8 cellular contexts compared by ENCODE assay signal in the genomic region with DNA sequence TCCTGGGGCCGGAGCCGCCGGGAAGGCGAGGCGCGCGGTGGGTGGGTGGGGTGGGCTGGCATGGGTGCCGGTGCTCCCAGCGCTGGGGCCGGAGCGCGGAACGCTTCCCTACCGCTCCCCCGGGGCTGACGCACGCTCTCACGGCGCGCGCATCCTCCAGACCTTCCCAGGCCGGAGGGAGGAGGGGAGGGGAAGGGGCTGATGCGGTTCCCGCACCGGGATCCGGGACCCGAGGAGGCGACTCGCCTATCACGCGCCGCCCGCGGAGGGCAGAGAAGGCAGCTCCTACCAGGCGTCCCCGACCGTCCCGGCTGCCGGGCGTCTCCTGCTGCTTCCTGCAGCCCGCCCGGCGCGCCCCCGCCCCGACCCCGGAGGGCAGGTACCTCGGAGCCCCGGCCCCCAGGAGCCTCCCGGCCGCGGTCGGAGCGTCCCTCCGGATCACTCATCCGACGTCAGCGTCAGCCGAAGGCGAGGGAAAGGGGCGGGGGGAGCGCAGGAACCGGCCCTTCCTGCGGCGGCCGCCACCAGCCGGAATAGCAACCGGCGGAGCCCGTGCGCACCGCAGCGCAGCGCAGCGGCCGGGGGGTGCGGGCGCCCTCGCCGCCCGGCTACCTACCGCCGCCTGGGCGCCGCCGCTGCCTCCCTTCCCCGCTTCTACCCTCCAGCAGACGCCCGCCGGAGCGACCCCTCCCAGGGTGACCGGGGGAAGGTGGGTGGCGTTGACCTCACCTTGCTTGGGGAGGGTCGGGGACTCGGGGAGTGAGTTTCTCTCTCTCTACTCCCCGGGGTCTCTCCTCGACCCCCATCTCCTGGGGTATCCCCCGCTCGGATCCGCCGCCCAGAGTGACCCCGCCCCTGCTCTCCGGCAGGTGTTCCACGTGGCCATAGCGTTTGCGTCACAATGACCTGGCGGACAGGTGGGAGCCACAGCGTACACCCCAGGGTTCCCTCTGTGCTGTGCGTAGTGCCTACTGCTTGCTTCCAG. TPM values are rescaled to one million over a fixed set of nuclear protein-coding genes. Genes with fewer than 3 reads are reported as not detected.
DNase-seq lines count a peak whose midpoint lies in the region; ATAC-seq and TF ChIP-seq lines count a peak whose summit lies in the region.

A gene (minus strand): TSS at position 457 of the 985 bp plus-strand sequence. CDS start 26,241 bp downstream, outside the sequence.

- peak; percentile 47 for DNase-seq in GM12865 (ENCODE audit: low read depth)
- DNase-seq in NCI-H345 treated with DMSO at 0.1 percent for 48 hours (lab: John Stamatoyannopoulos, UW; ENCODE audit: unreplicated experiment), result peak; percentile 87
- peak; percentile 81 for DNase-seq in nephron progenitor cell
- DNase-seq in vagina (ENCODE audit: extremely low spot score in 2 of 2), result no peak

- H3K27me3 Mint-ChIP-seq in activated T-helper 17 cell treated with anti-CD3 and anti-CD28 coated beads, Interleukin-2, amount 50 U/mL, for 72 hours, result peaks cover 57% of the 10 kb centered on the region
- H3K27me3 Mint-ChIP-seq in nephron progenitor cell (ENCODE audit: low read depth, poor library complexity), result peaks cover 68% of the 10 kb centered on the region

- 3% methylated on average over 10 of the region's 109 CpGs; no CpG with 5 or more reads in 1 of the 2 donors for WGBS in gastroesophageal sphincter (ENCODE audit: low coverage in 1 of 2), 2 donors

- no peak for TF ChIP-seq EP300 in gastroesophageal sphincter (IDR thresholded peaks at IDR 0.05)

- H3K36me3 Mint-ChIP-seq in activated T-helper 17 cell treated with anti-CD3 and anti-CD28 coated beads, Interleukin-2, amount 50 U/mL, for 72 hours (ENCODE audit: low read depth), result no peaks in the 10 kb centered on the region
- no peaks in the 10 kb centered on the region for H3K36me3 Mint-ChIP-seq in nephron progenitor cell (ENCODE audit: low read depth)

- H3K36me3 ChIP-seq in gastroesophageal sphincter (no peaks in the 10 kb centered on the region), vagina (no peaks in the 10 kb centered on the region)

- peak within 1 kb of the TSS; percentile 76 for H3K27ac ChIP-seq in 22Rv1
- peak within 1 kb of the TSS in 3 of 4 donors; percentile 70 to 80 (median 79) for H3K27ac ChIP-seq in gastroesophageal sphincter
- peak within 1 kb of the TSS; percentile 34 for H3K27ac ChIP-seq in vagina

- intact Hi-C loops in vagina (cut with DNase I), result no loop called here

- no peak within 1 kb of the TSS for H3K27ac Mint-ChIP-seq in activated T-helper 17 cell treated with anti-CD3 and anti-CD28 coated beads, Interleukin-2, amount 50 U/mL, for 72 hours
- H3K27ac Mint-ChIP-seq in nephron progenitor cell, result no peak within 1 kb of the TSS

- no peaks in the 10 kb centered on the region for H3K4me1 Mint-ChIP-seq in activated T-helper 17 cell treated with anti-CD3 and anti-CD28 coated beads, Interleukin-2, amount 50 U/mL, for 72 hours
- H3K4me1 Mint-ChIP-seq in nephron progenitor cell, result peaks cover 4% of the 10 kb centered on the region

- no peaks in the 10 kb centered on the region for H3K9me3 Mint-ChIP-seq in activated T-helper 17 cell treated with anti-CD3 and anti-CD28 coated beads, Interleukin-2, amount 50 U/mL, for 72 hours
- H3K9me3 Mint-ChIP-seq in nephron progenitor cell, result no peaks in the 10 kb centered on the region

- peaks cover 63% of the 10 kb centered on the region for H3K27me3 ChIP-seq in gastroesophageal sphincter
- no peaks in the 10 kb centered on the region for H3K27me3 ChIP-seq in vagina

- peaks cover 0 to 18% (median 0%) of the 10 kb centered on the region in 3 donors for H3K4me1 ChIP-seq in gastroesophageal sphincter
- H3K4me1 ChIP-seq in vagina, result peaks cover 18% of the 10 kb centered on the region

- peak within 1 kb of the TSS; percentile 78 for H3K4me3 ChIP-seq in GM12865 (ENCODE audit: low read depth, low read length)
- H3K4me3 ChIP-seq in gastroesophageal sphincter, result peak within 1 kb of the TSS; percentile 34 to 61
- H3K4me3 ChIP-seq in vagina, result peak within 1 kb of the TSS; percentile 63 to 67

- H3K9me3 ChIP-seq in gastroesophageal sphincter, result no peaks in the 10 kb centered on the region
- no peaks in the 10 kb centered on the region for H3K9me3 ChIP-seq in vagina

- H3K4me3 Mint-ChIP-seq in activated T-helper 17 cell treated with anti-CD3 and anti-CD28 coated beads, Interleukin-2, amount 50 U/mL, for 72 hours, result peak within 1 kb of the TSS; percentile 71
- peak within 1 kb of the TSS; percentile 86 for H3K4me3 Mint-ChIP-seq in nephron progenitor cell

- TF ChIP-seq POLR2A in gastroesophageal sphincter (IDR thresholded peaks at IDR 0.05) (peak in 1 of 2 donors; percentile 24), vagina (IDR thresholded peaks at IDR 0.05) (no peak)

- ATAC-seq in HG03039 (IDR thresholded peaks at IDR 0.05; ENCODE audit: unreplicated experiment), result peak; percentile 54
- peak; percentile 52 for ATAC-seq in activated T-helper 17 cell treated with anti-CD3 and anti-CD28 coated beads, Interleukin-2, amount 50 U/mL, for 72 hours (replicated peaks)
- peak; percentile 66 for ATAC-seq in gastroesophageal sphincter

- peak; percentile 32 for TF ChIP-seq CTCF in 22Rv1 (IDR thresholded peaks at IDR 0.05)
- TF ChIP-seq CTCF in GM12865 (IDR thresholded peaks at IDR 0.05; ENCODE audit: insufficient read depth, low read depth, low read length, missing control alignments), result no peak
- TF ChIP-seq CTCF in gastroesophageal sphincter (IDR thresholded peaks at IDR 0.05), result no peak
- TF ChIP-seq CTCF in nephron progenitor cell (IDR thresholded peaks at IDR 0.05), result no peak
- TF ChIP-seq CTCF in vagina (IDR thresholded peaks at IDR 0.05), result no peak

RNA-seq across cellular contexts. Expression of the gene that starts here (rescaled TPM):
- total RNA-seq in activated T-helper 17 cell treated with anti-CD3 and anti-CD28 coated beads, Interleukin-2, amount 50 U/mL, for 72 hours, result 1 to 10 TPM; 1.4 to 9.7 TPM
- total RNA-seq in gastroesophageal sphincter (10 to 100 TPM in 1 of 4 donors, 1 to 10 TPM in 3; 6.6 to 11.7 (median 8.2) TPM), vagina (25.5 TPM)

Comparison
In these comparisons a context has a peak if more than half of its experiments do, and no peak if none do; other contexts are left out.
1. DNase-seq: peak in GM12865 (single experiment), NCI-H345 treated with DMSO at 0.1 percent for 48 hours (single experiment) and nephron progenitor cell (single experiment); none in vagina (0 of 2).
2. Peak in every context shown above with its lines, with median percentiles within 50 percentile points of each other: H3K27ac ChIP-seq, H3K4me3 ChIP-seq and ATAC-seq.